In the genomic region with DNA sequence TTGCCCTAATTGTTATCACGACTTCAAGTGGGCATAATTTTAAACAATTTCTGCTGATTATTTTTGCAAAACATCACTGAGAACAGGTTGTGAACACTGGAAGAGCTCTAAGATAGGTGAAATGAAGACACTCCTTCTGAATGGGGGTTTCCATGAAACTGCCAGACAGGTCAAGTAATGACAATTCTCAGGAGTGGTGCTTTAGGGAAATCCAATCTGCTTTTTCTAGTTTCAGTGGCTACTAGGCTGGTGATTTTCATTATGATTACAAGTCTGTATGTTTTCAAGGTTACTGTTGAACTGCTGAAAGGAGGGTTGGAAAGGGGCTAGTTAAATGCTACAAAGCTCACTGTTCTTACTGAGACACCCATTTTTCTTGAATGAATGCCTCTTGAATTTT, we compare ENCODE assay signal across 24 cellular contexts.
"Had no signal": no experiment of that assay in that cellular context is flagged by ENCODE, and none has a peak within 500 bp of the region (broad histone marks: within the 10 kb centered on the region; RNA-seq: fewer than 3 reads in every experiment).

No MANE protein-coding gene starts in this region.

- H3K36me3 Mint-ChIP-seq: immature natural killer cell; naive B cell; stimulated activated naive B cell treated with anti-CD40 and anti-IgM and Interleukin-4, amounts not matched to agents 10 μg/mL and 1 μg/mL and 100 μg/mL, for 72 hours had no signal

- H3K4me2 ChIP-seq: hepatocyte had no signal

- H3K27me3 Mint-ChIP-seq: activated naive CD8-positive, alpha-beta T cell treated with anti-CD3 and anti-CD28 coated beads, Interleukin-2, amount 50 U/mL, for 24 hours; naive B cell; progenitor cell of endocrine pancreas; stimulated activated naive B cell treated with anti-CD40 and anti-IgM and Interleukin-4, amounts not matched to agents 10 μg/mL and 1 μg/mL and 100 μg/mL, for 72 hours had no signal

- H3K36me3 ChIP-seq: sigmoid colon, transverse colon had no signal

- H3K4me1 ChIP-seq: sigmoid colon, transverse colon had no signal

- H3K27me3 ChIP-seq: hepatocyte, sigmoid colon, transverse colon had no signal

- H3K79me2 ChIP-seq: hepatocyte had no signal

- H3K27ac ChIP-seq: hepatocyte, sigmoid colon, transverse colon had no signal

- H3K4me3 ChIP-seq: hepatocyte, lung, sigmoid colon, transverse colon had no signal

- H3K4me3 Mint-ChIP-seq: activated CD8-positive, alpha-beta T cell treated with anti-CD3 and anti-CD28 coated beads, Interleukin-2, amount 10 ng/mL, durations not matched to agents 7 days and 5 days; activated naive CD8-positive, alpha-beta T cell treated with anti-CD3 and anti-CD28 coated beads, Interleukin-2, amount 50 U/mL, for 24 hours; activated T-helper 1 cell treated with anti-CD3 and anti-CD28 coated beads, Interleukin-12 subunit alpha, Interleukin-12 subunit beta, Interleukin-2, Interleukin-4 antibody, amounts not matched to agents 30 ng/mL and 10 ng/mL and 1 ng/mL, durations not matched to agents 14 hours and 24 hours and 36 hours; immature natural killer cell; naive B cell; stimulated activated naive B cell treated with anti-CD40 and anti-IgM and Interleukin-4, amounts not matched to agents 10 μg/mL and 1 μg/mL and 100 μg/mL, for 72 hours had no signal

- DNase-seq: activated CD4-positive, alpha-beta T cell treated with anti-CD3 and anti-CD28 coated beads for 1 hour; activated CD4-positive, alpha-beta T cell treated with anti-CD3 and anti-CD28 coated beads, Interleukin-2, amount 50 U/mL, for 1 hour; activated CD8-positive, alpha-beta T cell treated with anti-CD3 and anti-CD28 coated beads, Interleukin-2, amount 10 ng/mL, durations not matched to agents 7 days and 5 days; activated gamma-delta T cell; activated naive CD4-positive, alpha-beta T cell treated with anti-CD3 and anti-CD28 coated beads, Interleukin-2, amount 50 U/mL, for 16 hours; activated naive CD8-positive, alpha-beta T cell treated with anti-CD3 and anti-CD28 coated beads, Interleukin-2, amount 50 U/mL, for 24 hours; dermis blood vessel endothelial cell; effector CD8-positive, alpha-beta T cell; foreskin melanocyte; glutamatergic neuron; immature natural killer cell; naive B cell; retina; sigmoid colon; stimulated activated CD4-positive, alpha-beta T cell treated with anti-CD3 and anti-CD28 coated beads, Interleukin-2, amount 100 ng/mL, for 48 hours; stimulated activated CD8-positive, alpha-beta memory T cell treated with anti-CD3 and anti-CD28 coated beads, Interleukin-4, amount 100 ng/mL, for 48 hours; stimulated activated naive B cell treated with anti-CD40 and anti-IgM and Interleukin-4, amounts not matched to agents 10 μg/mL and 1 μg/mL and 100 μg/mL, for 72 hours; transverse colon had no signal

- ATAC-seq: activated CD8-positive, alpha-beta T cell treated with anti-CD3 and anti-CD28 coated beads, Interleukin-2, amount 10 ng/mL, durations not matched to agents 7 days and 5 days; activated naive CD8-positive, alpha-beta T cell treated with anti-CD3 and anti-CD28 coated beads, Interleukin-2, amount 50 U/mL, for 24 hours; esophagus mucosa; left lobe of liver; stimulated activated naive B cell treated with anti-CD40 and anti-IgM and Interleukin-4, amounts not matched to agents 10 μg/mL and 1 μg/mL and 100 μg/mL, for 72 hours had no signal

- H3K27ac Mint-ChIP-seq: activated CD8-positive, alpha-beta T cell treated with anti-CD3 and anti-CD28 coated beads, Interleukin-2, amount 10 ng/mL, durations not matched to agents 7 days and 5 days; activated naive CD8-positive, alpha-beta T cell treated with anti-CD3 and anti-CD28 coated beads, Interleukin-2, amount 50 U/mL, for 24 hours; activated T-helper 1 cell treated with anti-CD3 and anti-CD28 coated beads, Interleukin-12 subunit alpha, Interleukin-12 subunit beta, Interleukin-2, Interleukin-4 antibody, amounts not matched to agents 30 ng/mL and 10 ng/mL and 1 ng/mL, durations not matched to agents 14 hours and 24 hours and 36 hours; immature natural killer cell; naive B cell; progenitor cell of endocrine pancreas; stimulated activated naive B cell treated with anti-CD40 and anti-IgM and Interleukin-4, amounts not matched to agents 10 μg/mL and 1 μg/mL and 100 μg/mL, for 72 hours had no signal

- H3K4me1 Mint-ChIP-seq: activated naive CD8-positive, alpha-beta T cell treated with anti-CD3 and anti-CD28 coated beads, Interleukin-2, amount 50 U/mL, for 24 hours; immature natural killer cell; naive B cell; stimulated activated naive B cell treated with anti-CD40 and anti-IgM and Interleukin-4, amounts not matched to agents 10 μg/mL and 1 μg/mL and 100 μg/mL, for 72 hours had no signal

- H2AFZ ChIP-seq: hepatocyte had no signal
